Comparison of ENCODE assay signal across 20 cellular contexts in the genomic region with DNA sequence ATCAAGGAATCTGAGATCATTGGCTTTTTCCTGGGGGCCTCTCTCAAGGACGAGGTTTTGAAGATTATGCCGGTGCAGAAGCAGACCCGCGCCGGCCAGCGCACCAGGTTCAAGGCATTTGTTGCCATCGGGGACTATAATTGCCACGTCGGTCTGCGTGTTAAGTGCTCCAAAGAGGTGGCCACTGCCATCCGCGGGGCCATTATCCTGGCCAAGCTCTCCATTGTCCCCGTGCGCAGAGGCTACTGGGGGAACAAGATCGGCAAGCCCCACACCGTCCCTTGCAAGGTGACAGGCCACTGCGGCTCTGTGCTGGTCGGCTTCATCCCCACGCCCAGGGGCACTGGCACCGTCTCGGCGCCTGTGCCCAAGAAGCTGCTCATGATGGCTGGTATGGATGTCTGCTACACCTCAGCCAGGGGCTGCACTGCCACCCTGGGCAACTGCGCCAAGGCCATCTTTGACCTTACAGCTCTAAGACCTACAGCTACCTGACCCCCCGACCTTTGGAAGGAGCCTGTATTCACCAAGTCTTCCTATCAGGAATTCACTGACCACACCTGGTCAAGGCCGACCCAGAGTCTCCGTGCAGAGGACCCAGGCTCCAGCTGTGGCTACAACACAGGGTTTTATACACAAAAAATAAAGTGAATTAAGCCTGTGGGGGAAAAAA.
A peak's percentile ranks its signal among the peaks of the same experiment; 100 is the strongest.
DNase-seq lines count a peak whose midpoint lies in the region; ATAC-seq, FAIRE-seq and TF ChIP-seq lines count a peak whose summit lies in the region.
"Had no signal": no experiment of that assay in that cellular context is flagged by ENCODE, and none has a peak within 500 bp of the region (broad histone marks: within the 10 kb centered on the region; RNA-seq: fewer than 3 reads in every experiment).

No MANE protein-coding gene starts in this region.

- H3K27ac ChIP-seq in HCT116 (ENCODE audit: low read depth, low read length) (peak overlapping the region; percentile 38), RWPE2 (ENCODE audit: poor library complexity, severe bottlenecking) (peak overlapping the region; percentile 84), liver (ENCODE audit: low read depth in 1 of 2, low read length in 2 of 2) (peak overlapping the region; percentile 60 to 85)
- H3K27ac ChIP-seq: SJCRH30 had no signal

- RAD21 ChIA-PET in HCT116 (lab: Charles Lee; ENCODE audit: low non-redundant PET in 1 of 2, low total read pairs in 2 of 2, uncharacterized antibody in 2 of 2, unreplicated experiment in 2 of 2) = no interaction called here

- H3K4me3 ChIP-seq in HCT116 (replicated peaks in 1 of 2; ENCODE audit: low read depth in 1 of 2, low read length in 2 of 2) (no peak overlapping the region), RWPE2 (ENCODE audit: severe bottlenecking) (no peak overlapping the region), liver (ENCODE audit: low read depth in 1 of 3, low read length in 3 of 3) (no peak overlapping the region)
- H3K4me3 ChIP-seq: SJCRH30 had no signal

- TF ChIP-seq POLR2A in HCT116 (IDR thresholded peaks at IDR 0.05; ENCODE audit: borderline replicate concordance, extremely low read depth, insufficient read depth, insufficient read length) = no peak
- TF ChIP-seq POLR2A in H54 (IDR thresholded peaks at IDR 0.05; ENCODE audit: low read depth, low read length) = no peak

- H3K4me2 ChIP-seq in HCT116 (ENCODE audit: low read length) = no peak overlapping the region; the same call in 1 of the 2 replicates

- H3K4me1 ChIP-seq in HCT116 (ENCODE audit: control insufficient read depth in 1 of 2, insufficient read depth in 2 of 2, low read length in 2 of 2) (peaks cover 28 to 48% of the 10 kb centered on the region in 2 experiments), RWPE2 (ENCODE audit: insufficient read depth, poor library complexity, severe bottlenecking) (peaks cover 11% of the 10 kb centered on the region), liver (ENCODE audit: control insufficient read depth in 4 of 4, insufficient read depth in 4 of 4, low read length in 3 of 4) (peaks cover 2 to 14% (median 3%) of the 10 kb centered on the region in 4 donors)
- H3K4me1 ChIP-seq: SJCRH30 had no signal

- H3K36me3 ChIP-seq in HCT116 (ENCODE audit: control insufficient read depth in 1 of 2, insufficient read depth in 2 of 2, low read length in 2 of 2) (no peaks in the 10 kb centered on the region), RWPE2 (ENCODE audit: low read depth) (no peaks in the 10 kb centered on the region), liver (ENCODE audit: control insufficient read depth in 4 of 4, insufficient read depth in 3 of 4, low read depth in 1 of 4, low read length in 3 of 4) (no peaks in the 10 kb centered on the region)
- H3K36me3 ChIP-seq: SJCRH30 had no signal

- no peaks in the 10 kb centered on the region for H3K27me3 Mint-ChIP-seq in progenitor cell of endocrine pancreas
- no peaks in the 10 kb centered on the region for H3K27me3 Mint-ChIP-seq in T-cell

- peak overlapping the region; percentile 62 for H3K27ac Mint-ChIP-seq in progenitor cell of endocrine pancreas
- no peak overlapping the region for H3K27ac Mint-ChIP-seq in T-cell
- H3K27ac Mint-ChIP-seq: CD8-positive, alpha-beta memory T cell had no signal

- CTCF ChIA-PET in HCT116 (lab: Charles Lee) (interaction anchor here (1.0 to 1.8 kb wide), 2 partner anchors 24 to 235 kb away, joined by 3 to 5 read pairs; no protein-coding TSS in a partner anchor), T-cell (lab: Charles Lee) (no interaction called here)

- H3K4me1 Mint-ChIP-seq in progenitor cell of endocrine pancreas (ENCODE audit: low read depth) (peaks cover 21% of the 10 kb centered on the region), T-cell (no peaks in the 10 kb centered on the region)
- H3K4me1 Mint-ChIP-seq: CD8-positive, alpha-beta memory T cell had no signal

- H3K36me3 Mint-ChIP-seq in progenitor cell of endocrine pancreas (ENCODE audit: insufficient read depth) (no peaks in the 10 kb centered on the region), T-cell (no peaks in the 10 kb centered on the region)
- H3K36me3 Mint-ChIP-seq: CD8-positive, alpha-beta memory T cell had no signal

- H3K27me3 ChIP-seq in HCT116 (ENCODE audit: insufficient read depth, low read length) = no peaks in the 10 kb centered on the region
- no peaks in the 10 kb centered on the region for H3K27me3 ChIP-seq in RWPE2 (ENCODE audit: insufficient read depth, poor library complexity, severe bottlenecking)
- no peaks in the 10 kb centered on the region for H3K27me3 ChIP-seq in liver (ENCODE audit: control insufficient read depth in 4 of 4, insufficient read depth in 4 of 4, low read length in 3 of 4)
- H3K27me3 ChIP-seq: SJCRH30 had no signal

- no TSS peak for BruUV-seq in HCT116 (replicated peaks; lab: Mats Ljungman, UMichigan)

- no peak for TF ChIP-seq RAD21 in HCT116 (IDR thresholded peaks at IDR 0.05; ENCODE audit: low read depth)
- no peak for TF ChIP-seq RAD21 in liver (IDR thresholded peaks at IDR 0.05)

- intact Hi-C loops in HCT116 (cut with micrococcal nuclease) = loop anchor here (5.0 kb wide), 1 partner anchor 248 kb away; no protein-coding TSS in a partner anchor

- ATAC-seq in HCT116 = no peak
- ATAC-seq in RWPE2 (ENCODE audit: low read depth) = no peak; the same call in 2 of the 3 replicates
- ATAC-seq in T-cell (replicated peaks in 1 of 4) = no peak

- H3K4me3 Mint-ChIP-seq in progenitor cell of endocrine pancreas (ENCODE audit: low read depth) (no peak overlapping the region), T-cell (no peak overlapping the region)
- H3K4me3 Mint-ChIP-seq: CD8-positive, alpha-beta memory T cell had no signal

- H3K9me3 ChIP-seq in HCT116 (ENCODE audit: control insufficient read depth in 1 of 2, insufficient read depth in 1 of 2, low read depth in 1 of 2, low read length in 2 of 2) = no peaks in the 10 kb centered on the region
- H3K9me3 ChIP-seq in RWPE2 (ENCODE audit: severe bottlenecking) = no peaks in the 10 kb centered on the region
- no peaks in the 10 kb centered on the region for H3K9me3 ChIP-seq in liver (ENCODE audit: control insufficient read depth in 4 of 4, low read length in 3 of 4)
- H3K9me3 ChIP-seq: SJCRH30 had no signal

- no peaks in the 10 kb centered on the region for H3K79me2 ChIP-seq in HCT116 (ENCODE audit: insufficient read depth, low read length)

- POLR2A ChIA-PET in HCT116 (lab: Charles Lee) (no interaction called here), T-cell (lab: Charles Lee) (no interaction called here)

- WGBS in liver = 96% methylated on average over 26 of the region's 26 CpGs

- H3K9me2 ChIP-seq in HCT116 (ENCODE audit: insufficient read depth) = no peaks in the 10 kb centered on the region

- H3K9me3 Mint-ChIP-seq in progenitor cell of endocrine pancreas (ENCODE audit: low read depth) (peaks cover 2% of the 10 kb centered on the region), T-cell (no peaks in the 10 kb centered on the region)
- H3K9me3 Mint-ChIP-seq: CD8-positive, alpha-beta memory T cell had no signal

- no peak overlapping the region for H3K9ac ChIP-seq in HCT116 (ENCODE audit: low read length)
- no peak overlapping the region for H3K9ac ChIP-seq in liver (ENCODE audit: low read depth in 1 of 2, low read length in 2 of 2)

- TF ChIP-seq CTCF in HCT116 (IDR thresholded peaks at IDR 0.05 in 2 of 3, conservative IDR thresholded peaks at IDR 0.05 in 1 of 3; ENCODE audit: borderline replicate concordance in 1 of 3, insufficient read depth in 1 of 3, low read depth in 2 of 3, low read length in 2 of 3) (no peak), RWPE2 (IDR thresholded peaks at IDR 0.05; ENCODE audit: poor library complexity, severe bottlenecking) (no peak), liver (IDR thresholded peaks at IDR 0.05; ENCODE audit: low read depth, low read length, missing input control) (no peak), progenitor cell of endocrine pancreas (IDR thresholded peaks at IDR 0.05; ENCODE audit: unreplicated experiment) (no peak)

- FAIRE-seq in H54 (lab: Jason Lieb, UNC) = no peak

- no peak overlapping the region for H2AFZ ChIP-seq in HCT116 (ENCODE audit: low read depth, low read length, poor library complexity, severe bottlenecking)

- DNase-seq in HCT116 (ENCODE audit: low read depth, low spot score) (no peak), RWPE2 (ENCODE audit: low spot score) (no peak), progenitor cell of endocrine pancreas (ENCODE audit: low spot score, unreplicated experiment) (no peak), EL (no peak), T-cell (no peak), H54 (ENCODE audit: insufficient read length, low spot score) (no peak)
- no peak for DNase-seq in central memory CD4-positive, alpha-beta T cell
- DNase-seq: C1 segment of cervical spinal cord; CD8-positive, alpha-beta memory T cell; DMS79; KBM-7; NCI-H1417; NCI-H187; NCI-H2107; NCI-H510A; NCI-H774; OCI-M1; RPMI8226; SJCRH30 had no signal

- no peaks in the 10 kb centered on the region for H4K20me1 ChIP-seq in HCT116 (ENCODE audit: insufficient read depth)

TF ChIP-seq in HCT116, 20 proteins besides CTCF, POLR2A, EP300 and RAD21:
- TF ChIP-seq TCF7L2 (IDR thresholded peaks at IDR 0.05; ENCODE audit: borderline replicate concordance, extremely low read depth, insufficient read depth, insufficient read length) = no peak

TF ChIP-seq in liver, 16 proteins besides CTCF, POLR2A, EP300 and RAD21 (continues in another document):
- TF ChIP-seq, protein P1, sequence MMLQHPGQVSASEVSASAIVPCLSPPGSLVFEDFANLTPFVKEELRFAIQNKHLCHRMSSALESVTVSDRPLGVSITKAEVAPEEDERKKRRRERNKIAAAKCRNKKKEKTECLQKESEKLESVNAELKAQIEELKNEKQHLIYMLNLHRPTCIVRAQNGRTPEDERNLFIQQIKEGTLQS (IDR thresholded peaks at IDR 0.05) = no peak
